ENCODE assay signal across 8 cellular contexts in genomic region chr7:106660862-106661720, GRCh38. TPM values are rescaled to one million over a fixed set of nuclear protein-coding genes. Genes with fewer than 3 reads are reported as not detected.
DNase-seq lines count a peak whose midpoint lies in the region; ATAC-seq and TF ChIP-seq lines count a peak whose summit lies in the region.

TSS of gene CCDC71L (minus strand) at chr7:106661158. CDS start at chr7:106660896, 262 bp downstream.

- intact Hi-C loops in activated T-helper 1 cell treated with anti-CD3 and anti-CD28 coated beads, Interleukin-12 subunit alpha, Interleukin-12 subunit beta, Interleukin-2, Interleukin-4 antibody, amounts not matched to agents 30 ng/mL and 10 ng/mL and 1 ng/mL, durations not matched to agents 14 hours and 24 hours and 36 hours (cut with micrococcal nuclease): loop anchor here (1.0 to 2.0 kb wide), 9 partner anchors 57 to 507 kb away; partner anchors contain the start of genes NAMPT and PIK3CG
- intact Hi-C loops in natural killer cell (cut with micrococcal nuclease): loop anchor here (1.0 to 5.0 kb wide), 5 partner anchors 56 to 506 kb away; partner anchors contain the start of genes HBP1, NAMPT and PIK3CG

- H3K36me3 Mint-ChIP-seq in activated T-helper 1 cell treated with anti-CD3 and anti-CD28 coated beads, Interleukin-12 subunit alpha, Interleukin-12 subunit beta, Interleukin-2, Interleukin-4 antibody, amounts not matched to agents 30 ng/mL and 10 ng/mL and 1 ng/mL, durations not matched to agents 14 hours and 24 hours and 36 hours (ENCODE audit: low read depth): peaks cover 2% of the 10 kb centered on the region
- no peaks in the 10 kb centered on the region for H3K36me3 Mint-ChIP-seq in natural killer cell

- no peaks in the 10 kb centered on the region for H3K79me2 ChIP-seq in Karpas-422 (ENCODE audit: low read length)
- H3K79me2 ChIP-seq in fibroblast of lung (ENCODE audit: control insufficient read depth, insufficient read depth, low read length): peaks cover 13% of the 10 kb centered on the region

- peaks cover 32% of the 10 kb centered on the region for H3K4me1 Mint-ChIP-seq in activated T-helper 1 cell treated with anti-CD3 and anti-CD28 coated beads, Interleukin-12 subunit alpha, Interleukin-12 subunit beta, Interleukin-2, Interleukin-4 antibody, amounts not matched to agents 30 ng/mL and 10 ng/mL and 1 ng/mL, durations not matched to agents 14 hours and 24 hours and 36 hours (ENCODE audit: low read depth)
- H3K4me1 Mint-ChIP-seq in natural killer cell: peaks cover 21 to 23% of the 10 kb centered on the region in 2 donors

- H3K9me2 ChIP-seq in Karpas-422 (replicated peaks; ENCODE audit: insufficient read depth, low read length): 0 out of 2 replicates have a peak, but pooled peaks cover 4% of the 10 kb centered on the region

- H3K27ac ChIP-seq in Karpas-422 (ENCODE audit: low read length) (no peak within 1 kb of the TSS), fibroblast of lung (ENCODE audit: insufficient read depth, low read length) (peak within 1 kb of the TSS; percentile 81)

- ATAC-seq in GM21786 (IDR thresholded peaks at IDR 0.05; ENCODE audit: unreplicated experiment) (peak; percentile 67), natural killer cell (peak; percentile 81 to 93 (median 82))

- H3K4me3 Mint-ChIP-seq in activated T-helper 1 cell treated with anti-CD3 and anti-CD28 coated beads, Interleukin-12 subunit alpha, Interleukin-12 subunit beta, Interleukin-2, Interleukin-4 antibody, amounts not matched to agents 30 ng/mL and 10 ng/mL and 1 ng/mL, durations not matched to agents 14 hours and 24 hours and 36 hours: peak within 1 kb of the TSS; percentile 94
- peak within 1 kb of the TSS; percentile 97 for H3K4me3 Mint-ChIP-seq in natural killer cell

- H3K27me3 Mint-ChIP-seq in activated T-helper 1 cell treated with anti-CD3 and anti-CD28 coated beads, Interleukin-12 subunit alpha, Interleukin-12 subunit beta, Interleukin-2, Interleukin-4 antibody, amounts not matched to agents 30 ng/mL and 10 ng/mL and 1 ng/mL, durations not matched to agents 14 hours and 24 hours and 36 hours (ENCODE audit: insufficient read depth): peaks cover 2% of the 10 kb centered on the region
- no peaks in the 10 kb centered on the region for H3K27me3 Mint-ChIP-seq in natural killer cell (ENCODE audit: low read depth in 2 of 2)

- H3K27me3 ChIP-seq in Karpas-422 (ENCODE audit: low read length) (no peaks in the 10 kb centered on the region), fibroblast of lung (ENCODE audit: control insufficient read depth, insufficient read depth, low read length) (no peaks in the 10 kb centered on the region)

- no peaks in the 10 kb centered on the region for H3K36me3 ChIP-seq in Karpas-422 (ENCODE audit: insufficient read depth, low read length)
- H3K36me3 ChIP-seq in fibroblast of lung (ENCODE audit: control insufficient read depth, insufficient read depth, low read length): no peaks in the 10 kb centered on the region

- H3K9me3 ChIP-seq in Karpas-422 (ENCODE audit: low read length): no peaks in the 10 kb centered on the region
- no peaks in the 10 kb centered on the region for H3K9me3 ChIP-seq in fibroblast of lung (ENCODE audit: control insufficient read depth, insufficient read depth, low read depth, low read length)

- H3K4me2 ChIP-seq in Karpas-422 (ENCODE audit: low read depth, low read length, poor library complexity, severe bottlenecking): peak within 1 kb of the TSS; percentile 81
- peak within 1 kb of the TSS; percentile 60 for H3K4me2 ChIP-seq in fibroblast of lung (ENCODE audit: extremely low read depth, insufficient read depth, low read length)

- H3K4me1 ChIP-seq in Karpas-422 (ENCODE audit: low read length) (peaks cover 14% of the 10 kb centered on the region), fibroblast of lung (ENCODE audit: control insufficient read depth, extremely low read depth, insufficient read depth, low read length) (peaks cover 3% of the 10 kb centered on the region)

- H3K4me3 ChIP-seq in Karpas-422 (ENCODE audit: low read length) (peak within 1 kb of the TSS; percentile 73), fibroblast of lung (replicated peaks in 1 of 4; ENCODE audit: control extremely low read depth in 1 of 4, insufficient read depth in 1 of 4, low read depth in 3 of 4, low read length in 4 of 4) (peak within 1 kb of the TSS; percentile 64 to 90 (median 84))

- peak; percentile 91 for DNase-seq in DMS53 treated with DMSO at 0.1 percent for 48 hours (lab: John Stamatoyannopoulos, UW; ENCODE audit: unreplicated experiment)
- DNase-seq in Karpas-422: peak; percentile 96
- peak; percentile 96 for DNase-seq in RPMI7951 (ENCODE audit: low read depth)
- DNase-seq in activated T-helper 1 cell treated with anti-CD3 and anti-CD28 coated beads, Interleukin-12 subunit alpha, Interleukin-12 subunit beta, Interleukin-2, Interleukin-4 antibody, amounts not matched to agents 30 ng/mL and 10 ng/mL and 1 ng/mL, durations not matched to agents 14 hours and 24 hours and 36 hours (ENCODE audit: low spot score): peak; percentile 88
- peak; percentile 91 to 94 for DNase-seq in fibroblast of lung (ENCODE audit: low read depth in 2 of 2)
- DNase-seq in natural killer cell: peak; percentile 88
- DNase-seq in stimulated activated naive CD4-positive, alpha-beta T cell treated with Interleukin-2 at 50 U/mL for 16 hours (lab: John Stamatoyannopoulos, UW): peak; percentile 94

- H4K20me1 ChIP-seq in Karpas-422 (ENCODE audit: insufficient read depth, low read depth, low read length): no peaks in the 10 kb centered on the region
- H4K20me1 ChIP-seq in fibroblast of lung (ENCODE audit: control insufficient read depth, extremely low read depth, insufficient read depth, low read length): no peaks in the 10 kb centered on the region

- no peak for TF ChIP-seq CTCF in fibroblast of lung (conservative IDR thresholded peaks at IDR 0.05 in 1 of 2, IDR thresholded peaks at IDR 0.05 in 1 of 2; ENCODE audit: low read depth in 1 of 2, low read length in 2 of 2)
- TF ChIP-seq CTCF in natural killer cell (IDR thresholded peaks at IDR 0.05): no peak

- H2AFZ ChIP-seq in Karpas-422 (ENCODE audit: low read length): peak within 1 kb of the TSS; percentile 50; the same call in 1 of the 2 replicates
- H2AFZ ChIP-seq in fibroblast of lung (ENCODE audit: low read length): peak within 1 kb of the TSS; percentile 96

- H3K9me3 Mint-ChIP-seq in activated T-helper 1 cell treated with anti-CD3 and anti-CD28 coated beads, Interleukin-12 subunit alpha, Interleukin-12 subunit beta, Interleukin-2, Interleukin-4 antibody, amounts not matched to agents 30 ng/mL and 10 ng/mL and 1 ng/mL, durations not matched to agents 14 hours and 24 hours and 36 hours: no peaks in the 10 kb centered on the region
- H3K9me3 Mint-ChIP-seq in natural killer cell: no peaks in the 10 kb centered on the region

- peak within 1 kb of the TSS; percentile 92 for H3K27ac Mint-ChIP-seq in activated T-helper 1 cell treated with anti-CD3 and anti-CD28 coated beads, Interleukin-12 subunit alpha, Interleukin-12 subunit beta, Interleukin-2, Interleukin-4 antibody, amounts not matched to agents 30 ng/mL and 10 ng/mL and 1 ng/mL, durations not matched to agents 14 hours and 24 hours and 36 hours
- H3K27ac Mint-ChIP-seq in natural killer cell: peak within 1 kb of the TSS; percentile 90 to 92

- H3K9ac ChIP-seq in Karpas-422 (ENCODE audit: low read length) (peak within 1 kb of the TSS; percentile 73), fibroblast of lung (ENCODE audit: insufficient read depth, low read length) (peak within 1 kb of the TSS; percentile 96)

RNA-seq across cellular contexts. Expression of gene CCDC71L, which starts in this region (rescaled TPM):
- 18.7 and 31.0 TPM in 2 replicates for total RNA-seq in Karpas-422 (2014; rRNA removed; shearing (Covaris generic); ENCODE audit: low replicate concordance)
- total RNA-seq in RPMI7951 (2014; rRNA removed; shearing (Covaris generic)): 19.2 and 19.6 TPM in 2 replicates
- total RNA-seq in activated T-helper 1 cell treated with anti-CD3 and anti-CD28 coated beads, Interleukin-12 subunit alpha, Interleukin-12 subunit beta, Interleukin-2, Interleukin-4 antibody, amounts not matched to agents 30 ng/mL and 10 ng/mL and 1 ng/mL, durations not matched to agents 14 hours and 24 hours and 36 hours: 17.9 and 19.0 TPM in 2 replicates
- total RNA-seq in fibroblast of lung: 36.7 and 39.1 TPM in 2 replicates
- polyA plus RNA-seq in fibroblast of lung: 20.3 and 25.7 TPM in 2 replicates
- 28.9 and 40.6 TPM in 2 replicates for polyA plus RNA-seq in fibroblast of lung (2012)
- 5.4 and 8.2 TPM in 2 replicates for polyA minus RNA-seq in fibroblast of lung (ENCODE audit: low replicate concordance)
- total RNA-seq in natural killer cell: 10 to 100 TPM; 13.9 to 26.5 (median 14.1) TPM
